8 cellular contexts compared by ENCODE assay signal in the genomic region with DNA sequence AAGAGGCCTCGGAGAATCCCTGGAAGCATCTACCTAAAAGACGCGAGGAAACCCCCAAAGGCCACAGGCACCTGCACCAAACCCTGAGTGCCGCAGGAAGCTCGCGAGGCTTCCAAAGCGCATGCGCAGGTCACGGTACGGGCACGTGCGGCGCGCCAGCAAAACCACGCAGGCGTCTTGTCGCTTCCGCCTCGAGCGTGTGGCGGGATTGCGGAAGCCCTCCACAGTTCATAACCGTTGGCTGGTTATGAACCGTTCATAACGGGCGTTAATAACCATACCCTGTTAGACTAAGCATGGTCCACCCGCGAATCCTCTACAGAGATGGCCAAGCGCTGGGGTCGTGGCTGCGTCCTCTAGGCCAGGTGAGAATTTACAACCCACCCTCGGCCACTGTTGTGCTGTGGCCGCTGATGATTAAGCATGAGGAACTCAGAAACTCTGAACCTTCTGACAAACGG. TPM values are rescaled to one million over a fixed set of nuclear protein-coding genes. Genes with fewer than 3 reads are reported as not detected.
DNase-seq lines count a peak whose midpoint lies in the region; TF ChIP-seq lines count a peak whose summit lies in the region.

No MANE protein-coding gene starts in this region.

- H3K4me1 Mint-ChIP-seq in progenitor cell of endocrine pancreas (ENCODE audit: low read depth), result no peaks in the 10 kb centered on the region

- H2BK12ac ChIP-seq in trophoblast cell (ENCODE audit: low read length), result no peak overlapping the region

- no peak overlapping the region for H2BK120ac ChIP-seq in trophoblast cell (ENCODE audit: insufficient read depth, low read length, poor library complexity)

- no peak overlapping the region for H3K4ac ChIP-seq in trophoblast cell (ENCODE audit: low read depth, low read length)

- TF ChIP-seq CTCF in esophagus squamous epithelium (IDR thresholded peaks at IDR 0.05), result no peak
- no peak for TF ChIP-seq CTCF in testis (IDR thresholded peaks at IDR 0.05)
- TF ChIP-seq CTCF in progenitor cell of endocrine pancreas (IDR thresholded peaks at IDR 0.05; ENCODE audit: unreplicated experiment), result no peak

- H3K27me3 Mint-ChIP-seq in progenitor cell of endocrine pancreas, result no peaks in the 10 kb centered on the region

- H4K91ac ChIP-seq in trophoblast cell (ENCODE audit: low read depth, low read length), result no peak overlapping the region

- no peak for TF ChIP-seq POLR2A in esophagus squamous epithelium (IDR thresholded peaks at IDR 0.05)
- no peak for TF ChIP-seq POLR2A in testis (IDR thresholded peaks at IDR 0.05)

- H2AFZ ChIP-seq in trophoblast cell (ENCODE audit: insufficient read depth, low read length, poor library complexity), result no peak overlapping the region

- no peak overlapping the region for H3K9ac ChIP-seq in trophoblast cell (ENCODE audit: low read length)

- H3K23ac ChIP-seq in trophoblast cell (ENCODE audit: low read length), result no peak overlapping the region

- H3K36me3 ChIP-seq in esophagus squamous epithelium (peaks cover 0 to 34% (median 11%) of the 10 kb centered on the region in 3 donors), trophoblast cell (ENCODE audit: control insufficient read depth in 1 of 2, insufficient read depth in 2 of 2, low read length in 2 of 2) (peaks cover 25 to 35% of the 10 kb centered on the region in 2 experiments), testis (ENCODE audit: low read depth, missing control alignments) (no peaks in the 10 kb centered on the region)

- H4K12ac ChIP-seq in trophoblast cell (ENCODE audit: low read depth, low read length), result no peak overlapping the region

- H4K8ac ChIP-seq in trophoblast cell (ENCODE audit: low read depth, low read length), result no peak overlapping the region

- H3K27me3 ChIP-seq in esophagus squamous epithelium, result no peaks in the 10 kb centered on the region
- H3K27me3 ChIP-seq in trophoblast cell (ENCODE audit: insufficient read depth, low read length), result no peaks in the 10 kb centered on the region
- no peaks in the 10 kb centered on the region for H3K27me3 ChIP-seq in testis

- intact Hi-C loops in esophagus squamous epithelium (cut with DNase I), result loop anchor here (10.0 kb wide), 1 partner anchor 287 kb away; a partner anchor contains a TSS
- intact Hi-C loops in testis (cut with DNase I; ENCODE audit: low total_unique reads), result loop anchor here (10.0 kb wide), 2 partner anchors 157 to 287 kb away; a partner anchor contains a TSS

- DNase-seq in COLO829 (ENCODE audit: low spot score) (peak; percentile 49), MV-4-11 (lab: John Stamatoyannopoulos, UW) (peak; percentile 90), esophagus squamous epithelium (lab: John Stamatoyannopoulos, UW) (no peak), trophoblast cell (peak; percentile 61 to 87), testis (peak; percentile 77), progenitor cell of endocrine pancreas (ENCODE audit: low spot score, unreplicated experiment) (no peak), NCI-H345 (lab: John Stamatoyannopoulos, UW) (no peak)
- DNase-seq in activated CD8-positive, alpha-beta memory T cell treated with anti-CD3 and anti-CD28 coated beads, Interleukin-2, amount 50 U/mL, for 48 hours, result peak; percentile 90

- no peak overlapping the region for H3K4me3 Mint-ChIP-seq in progenitor cell of endocrine pancreas (ENCODE audit: low read depth)

- H3K79me2 ChIP-seq in trophoblast cell (ENCODE audit: control insufficient read depth, insufficient read depth, low read length, poor library complexity), result no peaks in the 10 kb centered on the region

- no peak overlapping the region for H3K18ac ChIP-seq in trophoblast cell (ENCODE audit: low read length)

- H3K4me1 ChIP-seq in esophagus squamous epithelium, result peaks cover 0 to 21% (median 10%) of the 10 kb centered on the region in 3 donors
- no peaks in the 10 kb centered on the region for H3K4me1 ChIP-seq in trophoblast cell (ENCODE audit: control insufficient read depth in 1 of 2, insufficient read depth in 2 of 2, low read length in 2 of 2)
- peaks cover 5% of the 10 kb centered on the region for H3K4me1 ChIP-seq in testis

- H3K4me2 ChIP-seq in trophoblast cell (ENCODE audit: low read length), result no peak overlapping the region

- no peaks in the 10 kb centered on the region for H3K9me3 ChIP-seq in esophagus squamous epithelium
- peaks cover 3% of the 10 kb centered on the region for H3K9me3 ChIP-seq in trophoblast cell (ENCODE audit: insufficient read depth, low read depth, low read length)
- no peaks in the 10 kb centered on the region for H3K9me3 ChIP-seq in testis

- no peak overlapping the region for H2AK5ac ChIP-seq in trophoblast cell (ENCODE audit: low read length)

- H2BK5ac ChIP-seq in trophoblast cell (ENCODE audit: low read depth, low read length, poor library complexity), result no peak overlapping the region

- H3K36me3 Mint-ChIP-seq in progenitor cell of endocrine pancreas (ENCODE audit: insufficient read depth), result peaks cover 8% of the 10 kb centered on the region

- no peaks in the 10 kb centered on the region for H3K79me1 ChIP-seq in trophoblast cell (ENCODE audit: low read length)

- WGBS in esophagus squamous epithelium, 2 donors, result 45 to 51% methylated on average over 15 to 18 of the region's 34 CpGs
- no CpG with 5 or more reads among the region's 34 CpGs for WGBS in trophoblast cell (ENCODE audit: extremely low coverage, insufficient coverage, insufficient read length)
- 29 to 46% methylated on average over 24 to 34 of the region's 34 CpGs for WGBS in testis, 2 donors

- H3K27ac ChIP-seq in esophagus squamous epithelium (peak overlapping the region; percentile 20 to 59 (median 30)), trophoblast cell (ENCODE audit: low read depth, low read length) (no peak overlapping the region), testis (peak overlapping the region in 1 of 2 donors; percentile 34)

- H3K9me3 Mint-ChIP-seq in progenitor cell of endocrine pancreas (ENCODE audit: low read depth), result no peaks in the 10 kb centered on the region

- H3K14ac ChIP-seq in trophoblast cell (ENCODE audit: low read length), result no peak overlapping the region

- H3K27ac Mint-ChIP-seq in progenitor cell of endocrine pancreas, result no peak overlapping the region

- H3K4me3 ChIP-seq in esophagus squamous epithelium, result peak overlapping the region; percentile 21 to 53 (median 41)
- H3K4me3 ChIP-seq in trophoblast cell (ENCODE audit: low read depth, low read length), result no peak overlapping the region
- peak overlapping the region; percentile 29 to 61 for H3K4me3 ChIP-seq in testis

RNA-seq across cellular contexts. Expression of a gene that starts 46.4 kb away (rescaled TPM):
- 10 to 100 TPM in 3 of 4 donors, 1 to 10 TPM in 1; 9.5 to 24.0 (median 13.1) TPM for total RNA-seq in esophagus squamous epithelium
- 44.6 and 48.3 TPM in 2 replicates for polyA plus RNA-seq in trophoblast cell (2013)
- total RNA-seq in testis, result 10 to 100 TPM; 65.5 to 81.0 TPM
- 64.8 TPM for polyA plus RNA-seq in testis (ENCODE audit: insufficient read depth, low read depth, low replicate concordance)
- 47.3 and 50.1 TPM in 2 replicates for total RNA-seq in progenitor cell of endocrine pancreas

RNA-seq across cellular contexts. Expression of a gene that starts 46.9 kb away (rescaled TPM):
- total RNA-seq in esophagus squamous epithelium, result 10 to 100 TPM; 27.9 to 63.1 (median 41.5) TPM
- 87.2 and 92.0 TPM in 2 replicates for polyA plus RNA-seq in trophoblast cell (2013)
- 100 to 1,000 TPM; 134 to 182 TPM for total RNA-seq in testis
- 157 TPM for polyA plus RNA-seq in testis (ENCODE audit: insufficient read depth, low read depth, low replicate concordance)
- total RNA-seq in progenitor cell of endocrine pancreas, result 142 and 146 TPM in 2 replicates

Comparison
In these comparisons a context has a peak if more than half of its experiments do, and no peak if none do; other contexts are left out.
1. DNase-seq: peak in COLO829 (single experiment), MV-4-11 (single experiment), activated CD8-positive, alpha-beta memory T cell treated with anti-CD3 and anti-CD28 coated beads, Interleukin-2, amount 50 U/mL, for 48 hours (single experiment), trophoblast cell (2 of 2) and testis (single experiment); none in esophagus squamous epithelium (single experiment), progenitor cell of endocrine pancreas (single experiment) and NCI-H345 (single experiment).